ENCODE assay signal across 25 cellular contexts in the genomic region with DNA sequence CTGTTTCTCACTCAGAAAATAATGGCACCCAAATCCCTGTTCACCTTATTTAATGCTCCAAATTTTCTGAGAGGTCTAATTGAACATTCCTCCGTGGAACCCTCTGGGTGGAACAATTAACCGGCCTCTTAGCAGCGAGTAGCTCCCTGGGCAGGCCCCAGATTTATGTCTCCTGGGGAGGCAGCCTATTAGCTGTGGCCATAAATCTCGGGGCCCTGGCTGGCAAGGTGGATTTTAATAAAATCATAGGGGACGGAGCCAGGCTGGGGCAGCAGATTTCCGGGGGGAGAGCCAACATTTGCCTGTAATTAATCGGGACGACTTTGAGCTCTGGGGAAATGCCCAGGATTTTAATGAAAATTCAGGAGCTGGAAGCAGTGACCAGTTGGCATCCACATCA. TPM values are rescaled to one million over a fixed set of nuclear protein-coding genes. Genes with fewer than 3 reads are reported as not detected.
DNase-seq lines count a peak whose midpoint lies in the region; ATAC-seq and TF ChIP-seq lines count a peak whose summit lies in the region.
"Had no signal": no experiment of that assay in that cellular context is flagged by ENCODE, and none has a peak within 500 bp of the region (broad histone marks: within the 10 kb centered on the region; RNA-seq: fewer than 3 reads in every experiment).

No MANE protein-coding gene starts in this region.

- peak; percentile 71 for DNase-seq in NCI-H69 (lab: John Stamatoyannopoulos, UW)
- DNase-seq in inferior parietal cortex (ENCODE audit: extremely low spot score) = peak; percentile 12
- DNase-seq in putamen (ENCODE audit: low spot score) = peak; percentile 55
- DNase-seq in sciatic nerve (ENCODE audit: low spot score) = no peak
- DNase-seq in effector CD8-positive, alpha-beta T cell (lab: John Stamatoyannopoulos, UW) = no peak
- DNase-seq in Calu3 = no peak
- DNase-seq: Caco-2; CD8-positive, alpha-beta T cell; DMS 273 treated with DMSO at 0.1 percent for 48 hours; DMS79 treated with DMSO at 0.1 percent for 48 hours; GF-D8; GOT3; NCI-H1048; NCI-H1436 treated with DMSO at 0.1 percent for 48 hours; NCI-H187 treated with DMSO at 0.1 percent for 48 hours; NCI-H2171 treated with DMSO at 0.1 percent for 48 hours; NCI-H345; NCI-H524; NCI-H774; SK-N-SH had no signal

- ATAC-seq in sciatic nerve = no peak
- ATAC-seq: CD8-positive, alpha-beta T cell had no signal

- no peak overlapping the region for H3K27ac Mint-ChIP-seq in Calu3 (ENCODE audit: unreplicated experiment)
- H3K27ac Mint-ChIP-seq: CD8-positive, alpha-beta T cell; IgD-negative memory B cell had no signal

- intact Hi-C loops in sciatic nerve (cut with DNase I) (no loop called here), Calu3 (cut with micrococcal nuclease; ENCODE audit: unreplicated experiment) (no loop called here)

- H3K36me3 Mint-ChIP-seq in Calu3 (ENCODE audit: insufficient read depth, unreplicated experiment) = no peaks in the 10 kb centered on the region
- H3K36me3 Mint-ChIP-seq: CD8-positive, alpha-beta T cell; IgD-negative memory B cell had no signal

- H3K9ac ChIP-seq in BLaER1 = no peak overlapping the region
- H3K9ac ChIP-seq: SK-N-SH had no signal

- TF ChIP-seq CTCF in Calu3 (IDR thresholded peaks at IDR 0.05; ENCODE audit: unreplicated experiment) = no peak

- H3K27me3 Mint-ChIP-seq in Calu3 (ENCODE audit: unreplicated experiment) = no peaks in the 10 kb centered on the region

- CTCF ChIA-PET in Calu3 (lab: Charles Lee) = no interaction called here

- H3K9me3 ChIP-seq in BLaER1 = peaks cover 60% of the 10 kb centered on the region
- H3K9me3 ChIP-seq: Caco-2, HAP-1, SK-N-SH had no signal

- H4K20me1 ChIP-seq in BLaER1 = no peaks in the 10 kb centered on the region

- no peaks in the 10 kb centered on the region for H3K4me1 Mint-ChIP-seq in Calu3 (ENCODE audit: low read depth, unreplicated experiment)
- H3K4me1 Mint-ChIP-seq: IgD-negative memory B cell had no signal

- no peaks in the 10 kb centered on the region for H3K36me3 ChIP-seq in BLaER1
- H3K36me3 ChIP-seq: HAP-1 had no signal

- no peaks in the 10 kb centered on the region for H3K27me3 ChIP-seq in BLaER1

- H3K9me3 Mint-ChIP-seq in Calu3 (ENCODE audit: low read depth, unreplicated experiment) = peaks cover 4% of the 10 kb centered on the region

- peak overlapping the region; percentile 0; the same call in 1 of the 2 replicates for H3K4me3 ChIP-seq in BLaER1
- H3K4me3 ChIP-seq: HAP-1 had no signal

- no peak overlapping the region for H3K27ac ChIP-seq in BLaER1
- H3K27ac ChIP-seq: C4-2B, HL-60 had no signal

- peak overlapping the region; percentile 75 for H3K4me2 ChIP-seq in BLaER1
- H3K4me2 ChIP-seq: SK-N-SH had no signal

- H3K4me3 Mint-ChIP-seq in Calu3 (ENCODE audit: low read depth, unreplicated experiment) = no peak overlapping the region
- H3K4me3 Mint-ChIP-seq: CD8-positive, alpha-beta T cell; IgD-negative memory B cell had no signal

- no TSS peak for BruUV-seq in Calu3 (replicated peaks; lab: Mats Ljungman, UMichigan)

- H3K4me1 ChIP-seq in BLaER1 = peaks cover 77% of the 10 kb centered on the region
- H3K4me1 ChIP-seq: HAP-1 had no signal

RNA-seq across cellular contexts. Expression of gene MSX1, which starts 49.1 kb away (rescaled TPM):
- total RNA-seq in sciatic nerve = 7.5 TPM
- total RNA-seq in Calu3 (2022) = 1.6 and 2.0 TPM in 2 replicates
- total RNA-seq: CD8-positive, alpha-beta T cell had no signal

Comparison
In these comparisons a context has a peak if more than half of its experiments do, and no peak if none do; other contexts are left out.
1. DNase-seq: peak in NCI-H69 (single experiment), inferior parietal cortex (single experiment) and putamen (single experiment); none in sciatic nerve (single experiment), effector CD8-positive, alpha-beta T cell (single experiment) and Calu3 (single experiment).